Comparison of ENCODE assay signal across 15 cellular contexts in genomic region chr11:27868226-27868625, GRCh38.
"Had no signal": no experiment of that assay in that cellular context is flagged by ENCODE, and none has a peak within 500 bp of the region (broad histone marks: within the 10 kb centered on the region; RNA-seq: fewer than 3 reads in every experiment).

No MANE protein-coding gene starts in this region.

- ATAC-seq: esophagus mucosa; gastroesophageal sphincter; left ventricle myocardium superior; naive thymus-derived CD4-positive, alpha-beta T cell had no signal

- H3K36me3 Mint-ChIP-seq: naive thymus-derived CD4-positive, alpha-beta T cell had no signal

- DNase-seq: effector memory CD4-positive, alpha-beta T cell; foreskin fibroblast; glutamatergic neuron; left ventricle myocardium superior; mesenchymal stem cell; naive thymus-derived CD4-positive, alpha-beta T cell; nucleus accumbens; ovary; sigmoid colon; small intestine; stimulated activated CD4-positive, alpha-beta T cell treated with anti-CD3 and anti-CD28 coated beads, Interleukin-2, amount 100 ng/mL, for 48 hours; stimulated activated naive CD4-positive, alpha-beta T cell treated with Interleukin-2 at 50 U/mL for 16 hours; trophoblast cell had no signal

- H3K4me1 Mint-ChIP-seq: naive thymus-derived CD4-positive, alpha-beta T cell had no signal

- H3K4me3 Mint-ChIP-seq: naive thymus-derived CD4-positive, alpha-beta T cell had no signal

- H3K27ac Mint-ChIP-seq: naive thymus-derived CD4-positive, alpha-beta T cell had no signal
